14 cellular contexts compared by ENCODE assay signal in the genomic region with DNA sequence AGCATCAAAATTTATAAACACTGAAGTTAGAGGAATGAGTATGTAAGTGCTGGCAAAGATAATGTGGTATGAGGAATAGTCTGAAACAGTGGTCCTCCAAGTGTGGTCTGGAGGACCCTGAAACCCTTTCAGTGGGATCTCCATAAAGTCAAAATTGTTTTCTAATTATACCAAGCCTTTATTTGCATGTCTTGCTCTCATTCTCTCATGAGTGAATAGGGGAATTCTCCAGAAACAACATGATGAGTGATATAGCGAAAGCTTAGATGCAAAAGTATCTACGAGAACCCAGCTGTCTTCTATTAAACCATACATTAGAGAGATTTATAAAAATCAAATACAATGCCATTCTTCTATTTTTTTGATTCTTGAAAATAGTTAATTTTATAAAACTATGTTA.
DNase-seq lines count a peak whose midpoint lies in the region; ATAC-seq and TF ChIP-seq lines count a peak whose summit lies in the region.
"Had no signal": no experiment of that assay in that cellular context is flagged by ENCODE, and none has a peak within 500 bp of the region (broad histone marks: within the 10 kb centered on the region; RNA-seq: fewer than 3 reads in every experiment).

No MANE protein-coding gene starts in this region.

- DNase-seq in GM13976 (ENCODE audit: low spot score): peak; percentile 50
- DNase-seq in spleen: no peak
- no peak for DNase-seq in SKM-1 treated with dmso at 0.1 percent for 144 hours (lab: John Stamatoyannopoulos, UW; ENCODE audit: unreplicated experiment)
- no peak for DNase-seq in COLO668 (lab: John Stamatoyannopoulos, UW; ENCODE audit: unreplicated experiment)
- no peak for DNase-seq in left colon
- DNase-seq: activated naive CD4-positive, alpha-beta T cell treated with Interleukin-2 at 50 U/mL for 16 hours; MV-4-11; SHP77; small intestine; upper lobe of right lung had no signal

- 69 to 84% (median 75%) methylated on average over 2 of the region's 2 CpGs for WGBS in spleen, 5 donors

- no peaks in the 10 kb centered on the region for H3K36me3 ChIP-seq in spleen
- H3K36me3 ChIP-seq: upper lobe of right lung had no signal

- no peaks in the 10 kb centered on the region for H3K9me3 ChIP-seq in spleen
- H3K9me3 ChIP-seq: upper lobe of right lung had no signal

- intact Hi-C loops in spleen (cut with DNase I; ENCODE audit: low total_unique reads): no loop called here
- intact Hi-C loops in left colon (cut with DNase I, micrococcal nuclease): loop anchor here in 1 of 2 donors (10.0 kb wide), 1 partner anchor 178 kb away; a partner anchor contains a TSS

- no peak overlapping the region for H3K27ac ChIP-seq in spleen
- H3K27ac ChIP-seq: epithelial cell of prostate, upper lobe of right lung had no signal

- ATAC-seq in GM19397 (IDR thresholded peaks at IDR 0.05; ENCODE audit: unreplicated experiment) (peak; percentile 46), HG02678 (IDR thresholded peaks at IDR 0.05; ENCODE audit: unreplicated experiment) (peak; percentile 51), HG03342 (IDR thresholded peaks at IDR 0.05; ENCODE audit: unreplicated experiment) (peak; percentile 54), left colon (no peak)
- ATAC-seq: upper lobe of right lung had no signal

- no peak for TF ChIP-seq POLR2A in spleen (IDR thresholded peaks at IDR 0.05)

- peaks cover 0 to 9% (median 0%) of the 10 kb centered on the region in 6 donors for H3K4me1 ChIP-seq in spleen
- H3K4me1 ChIP-seq: upper lobe of right lung had no signal

- peaks cover 0 to 34% (median 0%) of the 10 kb centered on the region in 7 donors for H3K27me3 ChIP-seq in spleen (replicated peaks in 1 of 7)

- TF ChIP-seq CTCF in GM13976 (IDR thresholded peaks at IDR 0.05; ENCODE audit: borderline replicate concordance, control extremely low read depth, extremely low read depth, insufficient read depth, missing control alignments): no peak
- no peak for TF ChIP-seq CTCF in spleen (IDR thresholded peaks at IDR 0.05 in 8 of 11, conservative IDR thresholded peaks at IDR 0.05 in 3 of 11)

- in situ Hi-C loops in GM13976 (cut with MboI; ENCODE audit: low sequenced_read_pairs, unreplicated experiment): loop anchor here (5.0 to 25.0 kb wide), 2 partner anchors 36 to 181 kb away; a partner anchor contains a TSS

- H3K4me3 ChIP-seq in spleen: no peak overlapping the region
- H3K4me3 ChIP-seq: upper lobe of right lung had no signal
